Comparison of ENCODE assay signal across 1 cellular context in the genomic region with DNA sequence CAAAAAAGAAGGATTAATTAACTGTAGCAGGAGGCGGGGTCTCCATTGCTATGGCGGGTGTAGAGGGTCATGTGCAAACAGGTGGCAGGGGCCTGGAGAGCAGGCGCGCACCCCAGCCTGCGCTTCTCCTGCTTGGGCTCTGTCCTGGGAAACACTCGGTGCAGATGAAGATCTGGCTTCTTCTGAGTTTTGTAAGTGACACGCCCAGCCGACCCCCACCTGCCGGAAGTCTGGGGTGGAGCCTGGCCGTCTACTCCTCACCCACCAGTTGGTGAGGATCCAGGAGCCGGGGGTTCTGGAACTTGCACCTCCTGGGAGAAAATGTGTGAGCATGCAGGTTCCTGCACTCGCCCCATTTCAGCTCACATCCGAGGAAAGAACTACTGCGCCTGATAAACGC.
TF ChIP-seq lines count a peak whose summit lies in the region.

No MANE protein-coding gene starts in this region.

TF ChIP-seq in WTC11, 78 proteins besides CTCF, POLR2A, EP300 and RAD21 (continued from another document):
- TF ChIP-seq E2F4 (CRISPR knock-in tag; IDR thresholded peaks at IDR 0.05; ENCODE audit: borderline replicate concordance, low read depth), result no peak
- no peak for TF ChIP-seq E2F1 (CRISPR knock-in tag; IDR thresholded peaks at IDR 0.05)
- no peak for TF ChIP-seq GRHL2 (CRISPR knock-in tag; IDR thresholded peaks at IDR 0.05; ENCODE audit: insufficient replicate concordance, severe bottlenecking)
- TF ChIP-seq ZNF416 (CRISPR knock-in tag; IDR thresholded peaks at IDR 0.05), result no peak
